In genomic region chr7:23700058-23700457, GRCh38 we compare ENCODE assay signal across 18 cellular contexts. TPM values are rescaled to one million over a fixed set of nuclear protein-coding genes. Genes with fewer than 3 reads are reported as not detected.
DNase-seq lines count a peak whose midpoint lies in the region; ATAC-seq, FAIRE-seq and TF ChIP-seq lines count a peak whose summit lies in the region.
"Had no signal": no experiment of that assay in that cellular context is flagged by ENCODE, and none has a peak within 500 bp of the region (broad histone marks: within the 10 kb centered on the region; RNA-seq: fewer than 3 reads in every experiment).

No MANE protein-coding gene starts in this region.

- peak in 2 of 3 experiments; percentile 30 to 73 for DNase-seq in NCI-H1417 (lab: John Stamatoyannopoulos, UW)
- no peak for DNase-seq in NCI-H1417 treated with DMSO at 0.1 percent for 48 hours (lab: John Stamatoyannopoulos, UW)
- DNase-seq in Jurkat, Clone E6-1 (ENCODE audit: low read depth, low spot score), result peak; percentile 1
- peak; percentile 46 for DNase-seq in NCI-H2171 treated with DMSO at 0.1 percent for 48 hours (lab: John Stamatoyannopoulos, UW)
- DNase-seq in bronchial epithelial cell (ENCODE audit: low read depth), result no peak
- no peak for DNase-seq in NCI-H446 (lab: John Stamatoyannopoulos, UW)
- no peak for DNase-seq in T-helper 1 cell
- DNase-seq: Caco-2, DND-41, Karpas-422, NCI-H1436 treated with DMSO at 0.1 percent for 48 hours, NCI-H2107, NCI-H526 treated with DMSO at 0.1 percent for 48 hours, Peyer's patch, SHP77 treated with DMSO at 0.1 percent for 48 hours had no signal

- FAIRE-seq in bronchial epithelial cell (lab: Jason Lieb, UNC), result peak; percentile 7
- FAIRE-seq: A204.1, H54 had no signal

- no peak for ATAC-seq in GM19463 (IDR thresholded peaks at IDR 0.05; ENCODE audit: unreplicated experiment)

- TF ChIP-seq CTCF in bronchial epithelial cell (IDR thresholded peaks at IDR 0.05; ENCODE audit: insufficient read depth, low read length, severe bottlenecking), result no peak

- no peak overlapping the region for H3K4me3 ChIP-seq in Jurkat, Clone E6-1 (ENCODE audit: low read length)
- no peak overlapping the region for H3K4me3 ChIP-seq in bronchial epithelial cell (ENCODE audit: low read depth, low read length)
- H3K4me3 ChIP-seq: Peyer's patch had no signal

- H3K36me3 ChIP-seq in bronchial epithelial cell (ENCODE audit: control insufficient read depth, insufficient read depth, low read length), result no peaks in the 10 kb centered on the region

- no peaks in the 10 kb centered on the region for H3K27me3 ChIP-seq in bronchial epithelial cell (ENCODE audit: control insufficient read depth, insufficient read depth, low read length)
- H3K27me3 ChIP-seq: Peyer's patch had no signal

RNA-seq across cellular contexts. Expression of gene STK31, which starts 10.0 kb away (rescaled TPM):
- polyA plus RNA-seq in Jurkat, Clone E6-1 (2012; ENCODE audit: insufficient read depth, insufficient read length), result not detected
- under 0.01 and 0.26 TPM in 2 replicates for total RNA-seq in bronchial epithelial cell

RNA-seq across cellular contexts. Expression of gene FAM221A, which starts 20.1 kb away (rescaled TPM):
- polyA plus RNA-seq in Jurkat, Clone E6-1 (2012; ENCODE audit: insufficient read depth, insufficient read length), result 18.4 TPM
- total RNA-seq in bronchial epithelial cell, result 2.6 and 5.0 TPM in 2 replicates

Comparison
In these comparisons a context has a peak if more than half of its experiments do, and no peak if none do; other contexts are left out.
1. DNase-seq: peak in NCI-H1417 (2 of 3), Jurkat, Clone E6-1 (single experiment) and NCI-H2171 treated with DMSO at 0.1 percent for 48 hours (single experiment); none in NCI-H1417 treated with DMSO at 0.1 percent for 48 hours (single experiment), bronchial epithelial cell (single experiment), NCI-H446 (0 of 2) and T-helper 1 cell (0 of 5).